In genomic region chr9:92177591-92177990, GRCh38 we compare ENCODE assay signal across 18 cellular contexts.
DNase-seq lines count a peak whose midpoint lies in the region; ATAC-seq and TF ChIP-seq lines count a peak whose summit lies in the region.
"Had no signal": no experiment of that assay in that cellular context is flagged by ENCODE, and none has a peak within 500 bp of the region (broad histone marks: within the 10 kb centered on the region; RNA-seq: fewer than 3 reads in every experiment).

No MANE protein-coding gene starts in this region.

- H3K36me3 ChIP-seq in esophagus muscularis mucosa = no peaks in the 10 kb centered on the region
- H3K36me3 ChIP-seq in neural progenitor cell = no peaks in the 10 kb centered on the region
- no peaks in the 10 kb centered on the region for H3K36me3 ChIP-seq in right lobe of liver
- H3K36me3 ChIP-seq: BE2C, BLaER1 had no signal

- no peaks in the 10 kb centered on the region for H3F3A ChIP-seq in neural progenitor cell (ENCODE audit: low read depth)

- no peaks in the 10 kb centered on the region for H3K27me3 ChIP-seq in esophagus muscularis mucosa
- H3K27me3 ChIP-seq in neural progenitor cell = no peaks in the 10 kb centered on the region
- H3K27me3 ChIP-seq in right lobe of liver = no peaks in the 10 kb centered on the region
- H3K27me3 ChIP-seq: BE2C, BLaER1 had no signal

- no peak overlapping the region for H3K4me3 ChIP-seq in esophagus muscularis mucosa
- no peak overlapping the region for H3K4me3 ChIP-seq in neural progenitor cell
- no peak overlapping the region for H3K4me3 ChIP-seq in right lobe of liver
- H3K4me3 ChIP-seq: BLaER1 had no signal

- H3K4me1 ChIP-seq in esophagus muscularis mucosa (no peaks in the 10 kb centered on the region), neural progenitor cell (peaks cover 9% of the 10 kb centered on the region), right lobe of liver (no peaks in the 10 kb centered on the region)
- H3K4me1 ChIP-seq: BE2C had no signal

- ATAC-seq in right lobe of liver = no peak

- H3K27me3 Mint-ChIP-seq in neural progenitor cell (ENCODE audit: insufficient read depth, low read depth) (peaks cover 6% of the 10 kb centered on the region), osteocyte (ENCODE audit: unreplicated experiment) (peaks cover 6% of the 10 kb centered on the region)

- intact Hi-C loops in esophagus muscularis mucosa (cut with DNase I) (no loop called here), right lobe of liver (cut with DNase I) (no loop called here)

- no peaks in the 10 kb centered on the region for H3K79me2 ChIP-seq in neural progenitor cell (ENCODE audit: low read depth)

- H3K9me3 ChIP-seq in esophagus muscularis mucosa (peaks cover 0 to 25% (median 9%) of the 10 kb centered on the region in 4 donors), neural progenitor cell (ENCODE audit: low read depth) (peaks cover 3% of the 10 kb centered on the region), right lobe of liver (no peaks in the 10 kb centered on the region)
- H3K9me3 ChIP-seq: BE2C had no signal

- DNase-seq in esophagus muscularis mucosa (ENCODE audit: extremely low spot score) (peak; percentile 60), neural progenitor cell (ENCODE audit: low spot score) (no peak), osteocyte (ENCODE audit: extremely low spot score, unreplicated experiment) (peak; percentile 60), iPS-NIHi7 (ENCODE audit: extremely low spot score) (no peak), right lobe of liver (no peak), mucosa of gallbladder (ENCODE audit: low spot score) (no peak)
- DNase-seq: 8988T; ACHN; BE2C; C1 segment of cervical spinal cord; CD4-positive, alpha-beta memory T cell; CD4-positive, CD25-positive, alpha-beta regulatory T cell; CD8-positive, alpha-beta memory T cell; COR-L47; DMS79 treated with DMSO at 0.1 percent for 48 hours; GF-D8 had no signal

- TF ChIP-seq EP300 in esophagus muscularis mucosa (IDR thresholded peaks at IDR 0.05) = no peak

- TF ChIP-seq CTCF in esophagus muscularis mucosa (IDR thresholded peaks at IDR 0.05) = no peak
- TF ChIP-seq CTCF in neural progenitor cell (IDR thresholded peaks at IDR 0.05) = no peak
- no peak for TF ChIP-seq CTCF in osteocyte (IDR thresholded peaks at IDR 0.05)
- no peak for TF ChIP-seq CTCF in right lobe of liver (IDR thresholded peaks at IDR 0.05)

- H3K4me1 Mint-ChIP-seq in neural progenitor cell = peaks cover 2% of the 10 kb centered on the region
- H3K4me1 Mint-ChIP-seq in osteocyte (ENCODE audit: unreplicated experiment) = peaks cover 21% of the 10 kb centered on the region
- H3K4me1 Mint-ChIP-seq: CD4-positive, alpha-beta memory T cell; CD4-positive, CD25-positive, alpha-beta regulatory T cell; CD8-positive, alpha-beta memory T cell had no signal

- H3K9me3 Mint-ChIP-seq in neural progenitor cell (peaks cover 17% of the 10 kb centered on the region), osteocyte (ENCODE audit: unreplicated experiment) (peaks cover 4% of the 10 kb centered on the region)

- H2AFZ ChIP-seq in neural progenitor cell (replicated peaks) = no peak overlapping the region

- WGBS in esophagus muscularis mucosa = 73% methylated on average over 5 of the region's 5 CpGs
- WGBS in right lobe of liver (ENCODE audit: insufficient coverage, low coverage, low lambda C conversion rate, missing lambda C conversion rate) = 84% methylated on average over 3 of the region's 5 CpGs

- TF ChIP-seq POLR2A in esophagus muscularis mucosa (IDR thresholded peaks at IDR 0.05; ENCODE audit: low read depth) (no peak), right lobe of liver (IDR thresholded peaks at IDR 0.05) (no peak)

- H3K27ac ChIP-seq in esophagus muscularis mucosa (replicated peaks in 1 of 4) (no peak overlapping the region), neural progenitor cell (no peak overlapping the region), right lobe of liver (no peak overlapping the region)
- H3K27ac ChIP-seq: BLaER1 had no signal

- no peaks in the 10 kb centered on the region for H4K20me1 ChIP-seq in neural progenitor cell (ENCODE audit: low read depth)
- H4K20me1 ChIP-seq: BLaER1 had no signal

- H3K36me3 Mint-ChIP-seq in neural progenitor cell = peaks cover 2% of the 10 kb centered on the region
- H3K36me3 Mint-ChIP-seq in osteocyte (ENCODE audit: unreplicated experiment) = no peaks in the 10 kb centered on the region
- H3K36me3 Mint-ChIP-seq: CD14-positive monocyte; CD4-positive, alpha-beta memory T cell; CD4-positive, CD25-positive, alpha-beta regulatory T cell had no signal

- no peak overlapping the region for H3K9ac ChIP-seq in neural progenitor cell
- H3K9ac ChIP-seq: BLaER1 had no signal

- H3K27ac Mint-ChIP-seq in neural progenitor cell (peak overlapping the region; percentile 46), osteocyte (ENCODE audit: unreplicated experiment) (no peak overlapping the region)
- H3K27ac Mint-ChIP-seq: CD4-positive, alpha-beta memory T cell; CD4-positive, CD25-positive, alpha-beta regulatory T cell; CD8-positive, alpha-beta memory T cell had no signal

- no peak overlapping the region for H3K4me3 Mint-ChIP-seq in neural progenitor cell
- H3K4me3 Mint-ChIP-seq in osteocyte (ENCODE audit: unreplicated experiment) = no peak overlapping the region
- H3K4me3 Mint-ChIP-seq: CD14-positive monocyte; CD4-positive, alpha-beta memory T cell; CD4-positive, CD25-positive, alpha-beta regulatory T cell; CD8-positive, alpha-beta memory T cell had no signal

- no peak overlapping the region for H3K4me2 ChIP-seq in neural progenitor cell
- H3K4me2 ChIP-seq: BLaER1 had no signal

Comparison
In these comparisons a context has a peak if more than half of its experiments do, and no peak if none do; other contexts are left out.
1. DNase-seq: peak in esophagus muscularis mucosa (single experiment) and osteocyte (single experiment); none in neural progenitor cell (single experiment), iPS-NIHi7 (single experiment), right lobe of liver (0 of 3) and mucosa of gallbladder (single experiment).